ENCODE assay signal across 10 cellular contexts in genomic region chr16:79509221-79509631, GRCh38.
DNase-seq lines count a peak whose midpoint lies in the region; ATAC-seq lines count a peak whose summit lies in the region.
"Had no signal": no experiment of that assay in that cellular context is flagged by ENCODE, and none has a peak within 500 bp of the region (broad histone marks: within the 10 kb centered on the region; RNA-seq: fewer than 3 reads in every experiment).

No MANE protein-coding gene starts in this region.

- ATAC-seq in GM21423 (IDR thresholded peaks at IDR 0.05; ENCODE audit: unreplicated experiment), result no peak
- no peak for ATAC-seq in GM21529 (IDR thresholded peaks at IDR 0.05; ENCODE audit: unreplicated experiment)
- no peak for ATAC-seq in HG02623 (IDR thresholded peaks at IDR 0.05; ENCODE audit: unreplicated experiment)
- ATAC-seq: stimulated activated effector memory CD8-positive, alpha-beta T cell treated with anti-CD3 and anti-CD28 coated beads, Interleukin-12 subunit alpha, Interleukin-12 subunit beta, amount 100 ng/mL, for 72 hours had no signal

- DNase-seq in Ammon's horn (ENCODE audit: low spot score) (peak; percentile 85), MV-4-11 (lab: John Stamatoyannopoulos, UW) (peak; percentile 86), astrocyte of the hippocampus (ENCODE audit: low read depth, low spot score) (peak; percentile 17), midbrain (lab: John Stamatoyannopoulos, UW) (peak; percentile 76), NCI-H1694 treated with DMSO at 0.1 percent for 48 hours (lab: John Stamatoyannopoulos, UW) (no peak)
- DNase-seq: effector CD4-positive, alpha-beta T cell had no signal
